Comparison of ENCODE assay signal across 31 cellular contexts in the genomic region with DNA sequence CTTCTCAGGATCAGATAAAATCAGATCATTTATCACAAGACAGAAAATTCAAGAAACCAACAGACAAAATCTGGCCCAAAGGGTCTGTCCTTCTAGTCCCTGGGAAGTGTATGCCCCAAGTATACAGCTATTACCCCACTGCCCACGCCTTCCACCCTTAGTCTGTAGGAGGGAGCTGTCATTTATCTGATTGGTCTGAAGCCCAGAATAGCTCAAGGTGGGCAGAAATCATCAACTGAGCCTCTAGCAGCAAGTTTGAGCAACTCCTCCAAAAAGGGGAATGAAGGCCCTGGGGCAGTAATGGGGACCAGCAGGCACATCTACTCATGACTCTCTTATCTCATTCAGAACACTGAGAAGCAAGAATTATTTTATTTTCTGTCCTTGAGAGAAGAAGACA.
"Had no signal": no experiment of that assay in that cellular context is flagged by ENCODE, and none has a peak within 500 bp of the region (broad histone marks: within the 10 kb centered on the region; RNA-seq: fewer than 3 reads in every experiment).

No MANE protein-coding gene starts in this region.

- H3K9me3 Mint-ChIP-seq: neural progenitor cell; stimulated activated naive CD8-positive, alpha-beta T cell treated with anti-CD3 and anti-CD28 coated beads, Interleukin-15, amount 100 ng/mL, for 72 hours; type B pancreatic cell had no signal

- DNase-seq: heart left ventricle; hypothalamus; immature natural killer cell; kidney glomerular epithelial cell; left cardiac atrium; mesendoderm; naive B cell; natural killer cell; nephron progenitor cell; occipital lobe; ovary; posterior cingulate gyrus; right lobe of liver; stimulated activated CD4-positive, alpha-beta T cell treated with anti-CD3 and anti-CD28 coated beads, Interleukin-1b, Interleukin-23, amount 100 ng/mL, for 48 hours; stimulated activated CD4-positive, alpha-beta T cell treated with anti-CD3 and anti-CD28 coated beads, Interleukin-2, amount 100 ng/mL, for 48 hours; stimulated activated CD4-positive, alpha-beta T cell treated with anti-CD3 and anti-CD28 coated beads, Interleukin-4, amount 100 ng/mL, for 4 hours; stimulated activated CD8-positive, alpha-beta memory T cell treated with anti-CD3 and anti-CD28 coated beads, Interleukin-4, amount 100 ng/mL, for 48 hours; stimulated activated naive CD4-positive, alpha-beta T cell treated with Interleukin-2 at 50 U/mL for 16 hours; stimulated activated naive CD8-positive, alpha-beta T cell treated with anti-CD3 and anti-CD28 coated beads, Interleukin-15, amount 100 ng/mL, for 72 hours; substantia nigra; uterus had no signal

- H3K4me1 ChIP-seq: heart left ventricle, neural progenitor cell, prostate gland, right lobe of liver, tibial nerve, uterus had no signal

- H3K9me3 ChIP-seq: neutrophil, ovary, prostate gland, right lobe of liver, tibial nerve, uterus had no signal

- H3K27me3 ChIP-seq: ovary, right lobe of liver, tibial nerve, uterus had no signal

- H3K4me3 ChIP-seq: heart left ventricle, lung, neural progenitor cell, ovary, prostate gland, right lobe of liver, smooth muscle cell, tibial nerve, uterus had no signal

- ATAC-seq: heart left ventricle; left cardiac atrium; left lobe of liver; natural killer cell; right lobe of liver; stimulated activated naive CD8-positive, alpha-beta T cell treated with anti-CD3 and anti-CD28 coated beads, Interleukin-15, amount 100 ng/mL, for 72 hours had no signal

- H3K4me1 Mint-ChIP-seq: immature natural killer cell; mesothelial cell of epicardium; naive B cell; natural killer cell; neural progenitor cell; stimulated activated memory B cell treated with anti-CD40 and anti-IgM and Interleukin-4, amounts not matched to agents 10 μg/mL and 1 μg/mL and 100 μg/mL, for 72 hours; stimulated activated naive CD8-positive, alpha-beta T cell treated with anti-CD3 and anti-CD28 coated beads, Interleukin-15, amount 100 ng/mL, for 72 hours had no signal

- H3K27ac Mint-ChIP-seq: immature natural killer cell; mesothelial cell of epicardium; naive B cell; natural killer cell; nephron progenitor cell; neural progenitor cell; stimulated activated memory B cell treated with anti-CD40 and anti-IgM and Interleukin-4, amounts not matched to agents 10 μg/mL and 1 μg/mL and 100 μg/mL, for 72 hours; type B pancreatic cell had no signal

- H3K27ac ChIP-seq: heart left ventricle, neural progenitor cell, neutrophil, ovary, prostate gland, right lobe of liver, tibial nerve, uterus had no signal

- H3K4me3 Mint-ChIP-seq: immature natural killer cell; mesothelial cell of epicardium; naive B cell; natural killer cell; nephron progenitor cell; neural progenitor cell; stimulated activated memory B cell treated with anti-CD40 and anti-IgM and Interleukin-4, amounts not matched to agents 10 μg/mL and 1 μg/mL and 100 μg/mL, for 72 hours; stimulated activated naive CD8-positive, alpha-beta T cell treated with anti-CD3 and anti-CD28 coated beads, Interleukin-15, amount 100 ng/mL, for 72 hours; type B pancreatic cell had no signal

- H3K36me3 Mint-ChIP-seq: immature natural killer cell; mesothelial cell of epicardium; naive B cell; natural killer cell; neural progenitor cell; stimulated activated memory B cell treated with anti-CD40 and anti-IgM and Interleukin-4, amounts not matched to agents 10 μg/mL and 1 μg/mL and 100 μg/mL, for 72 hours; type B pancreatic cell had no signal

- H3K36me3 ChIP-seq: heart left ventricle, neural progenitor cell, neutrophil, ovary, prostate gland, right lobe of liver, tibial nerve, uterus had no signal
